In the genomic region with DNA sequence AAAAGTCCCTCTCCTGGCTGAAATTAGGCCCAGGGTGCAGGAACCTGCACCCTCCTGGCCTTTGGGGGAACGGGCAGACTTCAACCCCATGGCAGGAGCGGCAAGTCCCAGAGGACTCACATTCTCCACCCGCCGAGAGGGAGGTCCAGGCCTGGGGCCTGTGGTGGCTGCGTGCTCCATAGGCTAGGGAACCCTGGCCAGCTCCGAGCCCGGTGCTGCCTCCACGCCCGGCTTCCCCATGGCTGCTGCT, we compare ENCODE assay signal across 9 cellular contexts. TPM values are rescaled to one million over a fixed set of nuclear protein-coding genes. Genes with fewer than 3 reads are reported as not detected.
A peak's percentile ranks its signal among the peaks of the same experiment; 100 is the strongest.
DNase-seq lines count a peak whose midpoint lies in the region; ATAC-seq, FAIRE-seq and TF ChIP-seq lines count a peak whose summit lies in the region.
"Had no signal": no experiment of that assay in that cellular context is flagged by ENCODE, and none has a peak within 500 bp of the region (broad histone marks: within the 10 kb centered on the region; RNA-seq: fewer than 3 reads in every experiment).

No MANE protein-coding gene starts in this region.

- H3K9me3 ChIP-seq in CD4-positive, alpha-beta T cell (ENCODE audit: control insufficient read depth, low read length) = no peaks in the 10 kb centered on the region
- H3K9me3 ChIP-seq in HEK293 (ENCODE audit: control insufficient read depth, insufficient read depth, low read depth, low read length) = no peaks in the 10 kb centered on the region
- no peaks in the 10 kb centered on the region for H3K9me3 ChIP-seq in K562 (replicated peaks; ENCODE audit: control insufficient read depth, insufficient read depth, low read depth, low read length)
- H3K9me3 ChIP-seq in tibial artery = no peaks in the 10 kb centered on the region

- H3K4me3 Mint-ChIP-seq in CD4-positive, alpha-beta T cell = peak overlapping the region; percentile 76
- peak overlapping the region; percentile 72 for H3K4me3 Mint-ChIP-seq in nephron progenitor cell

- POLR2A ChIA-PET in CD4-positive, alpha-beta T cell (lab: Charles Lee) = interaction anchor here (0.9 to 5.0 kb wide), 5 partner anchors 10 to 81 kb away, joined by 3 to 30 read pairs (median 3); partner anchors contain the start of genes CHTF18, CIAO3, METRN and RPUSD1
- POLR2A ChIA-PET in HEK293 (lab: Yijun Ruan, JAX) (interaction anchor here (1.0 to 1.7 kb wide), 3 partner anchors 10 to 78 kb away, joined by 3 to 4 read pairs (median 4); partner anchors contain the start of gene JMJD8), K562 (lab: Yijun Ruan, JAX) (interaction anchor here (0.6 to 4.5 kb wide), 3 partner anchors 11 to 21 kb away, joined by 5 to 25 read pairs (median 6); partner anchors contain the start of gene METRN)

- H3K27me3 ChIP-seq in CD4-positive, alpha-beta T cell (ENCODE audit: control insufficient read depth, insufficient read depth, low read length) = no peaks in the 10 kb centered on the region
- H3K27me3 ChIP-seq in K562 (ENCODE audit: control insufficient read depth in 2 of 2, insufficient read depth in 2 of 2, low read length in 2 of 2) (no peaks in the 10 kb centered on the region), tibial artery (peaks cover 0 to 45% of the 10 kb centered on the region in 2 donors)

- no peaks in the 10 kb centered on the region for H3K9me3 Mint-ChIP-seq in CD4-positive, alpha-beta T cell
- H3K9me3 Mint-ChIP-seq in nephron progenitor cell = no peaks in the 10 kb centered on the region

- H3K4me3 ChIP-seq in HEK293 (ENCODE audit: low read depth, low read length) = no peak overlapping the region
- H3K4me3 ChIP-seq in K562 = no peak overlapping the region
- H3K4me3 ChIP-seq in tibial artery = no peak overlapping the region

- no peak for DNase-seq in CD4-positive, alpha-beta T cell
- DNase-seq in K562 (ENCODE audit: extremely low read depth in 1 of 4, low spot score in 3 of 4) (no peak), nephron progenitor cell (no peak), tibial artery (no peak), DMS 273 (lab: John Stamatoyannopoulos, UW; ENCODE audit: unreplicated experiment) (no peak), superior temporal gyrus (ENCODE audit: extremely low spot score) (no peak)
- DNase-seq: SW 1271 had no signal

- no peak for ATAC-seq in CD4-positive, alpha-beta T cell (ENCODE audit: poor library complexity)
- ATAC-seq in K562 = no peak
- no peak for ATAC-seq in GM21825 (IDR thresholded peaks at IDR 0.05; ENCODE audit: unreplicated experiment)

- CTCF ChIA-PET in CD4-positive, alpha-beta T cell (lab: Charles Lee) = no interaction called here
- CTCF ChIA-PET in HEK293 (lab: Yijun Ruan, JAX) (interaction anchor here (0.7 to 4.8 kb wide), 3 partner anchors 10 to 15 kb away, joined by 3 to 38 read pairs (median 3); partner anchors contain the start of genes CIAO3 and METRN), K562 (lab: Yijun Ruan, JAX; ENCODE audit: low intra/inter-chr PET ratio) (no interaction called here)

- H3K27ac Mint-ChIP-seq in CD4-positive, alpha-beta T cell = no peak overlapping the region
- H3K27ac Mint-ChIP-seq in nephron progenitor cell = no peak overlapping the region

- H2AFZ ChIP-seq in K562 (ENCODE audit: low read depth, low read length) = no peak overlapping the region

- no peak for TF ChIP-seq RAD21 in K562 (CRISPR knock-in tag; conservative IDR thresholded peaks at IDR 0.05 in 1 of 2, IDR thresholded peaks at IDR 0.05 in 1 of 2)

- peaks cover 48% of the 10 kb centered on the region for H3K79me2 ChIP-seq in K562 (ENCODE audit: control insufficient read depth, insufficient read depth, low read length)

- peak; percentile 51; the same call in 1 of the 2 replicates for TF ChIP-seq POLR2A in K562 (conservative IDR thresholded peaks at IDR 0.05)

- no peaks in the 10 kb centered on the region; the same call in 1 of the 2 replicates for H4K20me1 ChIP-seq in K562 (replicated peaks; ENCODE audit: control insufficient read depth, insufficient read depth, low read length)

- H3K4me2 ChIP-seq in K562 (ENCODE audit: insufficient read depth, low read length) = no peak overlapping the region

- TF ChIP-seq CTCF in CD4-positive, alpha-beta T cell (IDR thresholded peaks at IDR 0.05) = no peak
- TF ChIP-seq CTCF in HEK293 (tag by site-specific recombination; IDR thresholded peaks at IDR 0.05) = no peak
- no peak for TF ChIP-seq CTCF in K562 (IDR thresholded peaks at IDR 0.05 in 2 of 3, conservative IDR thresholded peaks at IDR 0.05 in 1 of 3; ENCODE audit: insufficient read depth in 2 of 3, low read depth in 1 of 3, low read length in 3 of 3)
- TF ChIP-seq CTCF in nephron progenitor cell (IDR thresholded peaks at IDR 0.05) = no peak
- no peak for TF ChIP-seq CTCF in tibial artery (IDR thresholded peaks at IDR 0.05)

- H3K36me3 ChIP-seq in HEK293 (ENCODE audit: control insufficient read depth in 2 of 2, insufficient read depth in 1 of 2, low read length in 2 of 2) (peaks cover 0 to 14% of the 10 kb centered on the region in 2 experiments; a peak in 1 of 3 replicates), K562 (ENCODE audit: control insufficient read depth, insufficient read depth, low read length) (peaks cover 32% of the 10 kb centered on the region; the same call in 1 of the 3 replicates), tibial artery (peaks cover 0 to 19% (median 0%) of the 10 kb centered on the region in 3 donors)

- no peak for FAIRE-seq in K562 (lab: Jason Lieb, UNC)

- in situ Hi-C loops in K562 (cut with MboI) = no loop called here

- no peaks in the 10 kb centered on the region for H3K4me1 Mint-ChIP-seq in CD4-positive, alpha-beta T cell (ENCODE audit: low read depth)
- H3K4me1 Mint-ChIP-seq in nephron progenitor cell = no peaks in the 10 kb centered on the region

- WGBS in K562 (ENCODE audit: insufficient coverage, low coverage, missing lambda C conversion rate) = 79% methylated on average over 6 of the region's 9 CpGs

- H3K36me3 Mint-ChIP-seq in CD4-positive, alpha-beta T cell (ENCODE audit: low read depth) = no peaks in the 10 kb centered on the region
- no peaks in the 10 kb centered on the region for H3K36me3 Mint-ChIP-seq in nephron progenitor cell (ENCODE audit: low read depth)

- peak overlapping the region in 1 of 2 experiments; percentile 84; a peak in 1 of 4 replicates for H3K9ac ChIP-seq in K562 (ENCODE audit: insufficient read depth in 1 of 2, low read depth in 2 of 2, low read length in 2 of 2)

- intact Hi-C loops in CD4-positive, alpha-beta T cell (cut with DNase I, micrococcal nuclease) = no loop called here
- intact Hi-C loops in K562 (cut with micrococcal nuclease) (no loop called here), tibial artery (cut with DNase I; ENCODE audit: low total_unique reads) (no loop called here)

- H3K9me1 ChIP-seq in K562 (ENCODE audit: control insufficient read depth, insufficient read depth, low read length) = no peaks in the 10 kb centered on the region

- no TSS peak for BruUV-seq in K562 (replicated peaks; lab: Mats Ljungman, UMichigan)

- H3K27me3 Mint-ChIP-seq in CD4-positive, alpha-beta T cell = no peaks in the 10 kb centered on the region
- peaks cover 12% of the 10 kb centered on the region for H3K27me3 Mint-ChIP-seq in nephron progenitor cell (ENCODE audit: low read depth, poor library complexity)

- no peak overlapping the region for H3K27ac ChIP-seq in CD4-positive, alpha-beta T cell (ENCODE audit: low read depth, low read length)
- H3K27ac ChIP-seq in HEK293 (ENCODE audit: extremely low read depth, low read depth, low read length) = no peak overlapping the region
- no peak overlapping the region for H3K27ac ChIP-seq in K562 (ENCODE audit: extremely low read depth, low read depth, low read length)
- H3K27ac ChIP-seq in tibial artery = no peak overlapping the region

- peaks cover 7% of the 10 kb centered on the region; the same call in 1 of the 2 replicates for H3K4me1 ChIP-seq in HEK293 (ENCODE audit: control insufficient read depth, insufficient read depth, low read length)
- H3K4me1 ChIP-seq in K562 (replicated peaks in 1 of 2; ENCODE audit: control insufficient read depth in 2 of 2, insufficient read depth in 2 of 2, low read length in 2 of 2) = peaks cover 15 to 97% of the 10 kb centered on the region in 2 experiments
- peaks cover 0 to 45% (median 38%) of the 10 kb centered on the region in 4 donors for H3K4me1 ChIP-seq in tibial artery

- TF ChIP-seq EP300 in K562 (IDR thresholded peaks at IDR 0.05; ENCODE audit: low read length) = no peak

RNA-seq across cellular contexts. Expression of gene CCDC78, which starts 0.1 kb away (rescaled TPM):
- total RNA-seq in CD4-positive, alpha-beta T cell = 1 to 10 TPM; 1.2 to 2.7 TPM
- total RNA-seq in K562 (2011; cell fraction: chromatin; rRNA removed; ENCODE audit: low replicate concordance) = 12.8 and 51.1 TPM in 2 replicates
- total RNA-seq in K562 (2011; cell fraction: nucleolus; rRNA removed) = 36.0 and 37.1 TPM in 2 replicates
- total RNA-seq in K562 (2011; cell fraction: nucleoplasm; rRNA removed) = 14.0 and 15.0 TPM in 2 replicates
- total RNA-seq in K562 (2014; rRNA removed) = 5.7 and 10.6 TPM in 2 replicates
- total RNA-seq in K562 (2014; rRNA removed; fragmentation: Illumina TruSeq; extraction: Trizol) = 0.57 and 0.76 TPM in 2 replicates
- total RNA-seq in K562 (2015; rRNA removed; fragmentation: Illumina TruSeq; extraction: Trizol) = 2.9 and 3.1 TPM in 2 replicates
- 13.4 and 14.4 TPM in 2 replicates for total RNA-seq in K562 (2021)
- polyA plus RNA-seq in K562 (2011; rRNA removed) = 3.0 and 5.9 TPM in 2 replicates
- polyA plus RNA-seq in K562 (2011; cell fraction: cytosol; rRNA removed) = 2.5 and 5.1 TPM in 2 replicates
- 66.9 and 107 TPM in 2 replicates for polyA plus RNA-seq in K562 (2011; cell fraction: nucleus; rRNA removed)
- 6.2 and 9.5 TPM in 2 replicates for polyA plus RNA-seq in K562 (2012)
- polyA plus RNA-seq in K562 (2014; fragmentation: Illumina TruSeq; extraction: Trizol) = 2.6 and 2.8 TPM in 2 replicates
- under 1 TPM; 0.24 to 0.29 TPM for polyA plus RNA-seq in K562 (2014; fragmentation: Nextera tagmentation; extraction: Ambion mirVana)
- polyA plus RNA-seq in K562 (2014; rRNA removed) = 17.7 and 20.6 TPM in 2 replicates
- polyA minus RNA-seq in K562 (2011; rRNA and poly(A)+ RNA removed) = 0.39 TPM in 2 replicates
- polyA minus RNA-seq in K562 (2011; cell fraction: cytosol; rRNA and poly(A)+ RNA removed) = not detected in 2 replicates
- 8.8 and 8.9 TPM in 2 replicates for polyA minus RNA-seq in K562 (2011; cell fraction: nucleus; rRNA and poly(A)+ RNA removed)

RNA-seq across cellular contexts. Expression of gene HAGHL, which starts 0.8 kb away (rescaled TPM):
- 1 to 10 TPM; 7.1 to 9.2 TPM for total RNA-seq in CD4-positive, alpha-beta T cell
- total RNA-seq in K562 (2011; cell fraction: chromatin; rRNA removed; ENCODE audit: low replicate concordance) = 38.5 and 167 TPM in 2 replicates
- 219 TPM in 2 replicates for total RNA-seq in K562 (2011; cell fraction: nucleolus; rRNA removed)
- 62.9 and 89.5 TPM in 2 replicates for total RNA-seq in K562 (2011; cell fraction: nucleoplasm; rRNA removed)
- total RNA-seq in K562 (2014; rRNA removed) = 58.2 and 59.0 TPM in 2 replicates
- 3.2 and 8.2 TPM in 2 replicates for total RNA-seq in K562 (2014; rRNA removed; fragmentation: Illumina TruSeq; extraction: Trizol)
- total RNA-seq in K562 (2015; rRNA removed; fragmentation: Illumina TruSeq; extraction: Trizol) = 20.7 and 22.1 TPM in 2 replicates
- 71.7 and 83.2 TPM in 2 replicates for total RNA-seq in K562 (2021)
- 27.0 and 41.6 TPM in 2 replicates for polyA plus RNA-seq in K562 (2011; rRNA removed)
- 47.2 and 104 TPM in 2 replicates for polyA plus RNA-seq in K562 (2011; cell fraction: cytosol; rRNA removed)
- polyA plus RNA-seq in K562 (2011; cell fraction: nucleus; rRNA removed) = 438 and 737 TPM in 2 replicates
- 30.6 and 41.2 TPM in 2 replicates for polyA plus RNA-seq in K562 (2012)
- polyA plus RNA-seq in K562 (2014; fragmentation: Illumina TruSeq; extraction: Trizol) = 7.2 and 13.6 TPM in 2 replicates
- polyA plus RNA-seq in K562 (2014; fragmentation: Nextera tagmentation; extraction: Ambion mirVana) = under 1 TPM; 0.31 to 0.48 TPM
- polyA plus RNA-seq in K562 (2014; rRNA removed) = 69.8 and 83.4 TPM in 2 replicates
- polyA minus RNA-seq in K562 (2011; rRNA and poly(A)+ RNA removed) = 1.2 and 3.7 TPM in 2 replicates
- polyA minus RNA-seq in K562 (2011; cell fraction: cytosol; rRNA and poly(A)+ RNA removed) = 12.6 and 13.3 TPM in 2 replicates
- polyA minus RNA-seq in K562 (2011; cell fraction: nucleus; rRNA and poly(A)+ RNA removed) = 37.4 and 41.3 TPM in 2 replicates

RNA-seq across cellular contexts. Expression of gene ANTKMT, which starts 5.2 kb away (rescaled TPM):
- 1 to 10 TPM; 8.1 TPM for total RNA-seq in CD4-positive, alpha-beta T cell
- total RNA-seq in K562 (2011; cell fraction: chromatin; rRNA removed; ENCODE audit: low replicate concordance) = 7.6 and 54.6 TPM in 2 replicates
- 105 and 120 TPM in 2 replicates for total RNA-seq in K562 (2011; cell fraction: nucleolus; rRNA removed)
- 30.9 and 33.4 TPM in 2 replicates for total RNA-seq in K562 (2011; cell fraction: nucleoplasm; rRNA removed)
- 170 and 221 TPM in 2 replicates for total RNA-seq in K562 (2014; rRNA removed)
- total RNA-seq in K562 (2014; rRNA removed; fragmentation: Illumina TruSeq; extraction: Trizol) = 2.3 and 4.3 TPM in 2 replicates
- total RNA-seq in K562 (2015; rRNA removed; fragmentation: Illumina TruSeq; extraction: Trizol) = 39.9 and 47.1 TPM in 2 replicates
- total RNA-seq in K562 (2021) = 217 and 240 TPM in 2 replicates
- 19.1 and 26.3 TPM in 2 replicates for polyA plus RNA-seq in K562 (2011; rRNA removed)
- 53.5 and 239 TPM in 2 replicates for polyA plus RNA-seq in K562 (2011; cell fraction: cytosol; rRNA removed)
- polyA plus RNA-seq in K562 (2011; cell fraction: nucleus; rRNA removed) = 99.3 and 186 TPM in 2 replicates
- polyA plus RNA-seq in K562 (2012) = 31.0 and 45.4 TPM in 2 replicates
- 2.8 and 9.0 TPM in 2 replicates for polyA plus RNA-seq in K562 (2014; fragmentation: Illumina TruSeq; extraction: Trizol)
- 1 to 10 TPM in 1 of 2 experiments, under 1 TPM in 1; 0.58 to 2.1 TPM for polyA plus RNA-seq in K562 (2014; fragmentation: Nextera tagmentation; extraction: Ambion mirVana)
- polyA plus RNA-seq in K562 (2014; rRNA removed) = 158 and 161 TPM in 2 replicates
- 0.42 and 0.48 TPM in 2 replicates for polyA minus RNA-seq in K562 (2011; rRNA and poly(A)+ RNA removed)
- polyA minus RNA-seq in K562 (2011; cell fraction: cytosol; rRNA and poly(A)+ RNA removed) = 17.5 and 22.8 TPM in 2 replicates
- polyA minus RNA-seq in K562 (2011; cell fraction: nucleus; rRNA and poly(A)+ RNA removed) = 37.1 and 45.1 TPM in 2 replicates

RNA-seq across cellular contexts. Expression of gene METRN, which starts 11.2 kb away (rescaled TPM):
- 1 to 10 TPM; 2.6 to 3.2 TPM for total RNA-seq in CD4-positive, alpha-beta T cell
- total RNA-seq in K562 (2011; cell fraction: chromatin; rRNA removed; ENCODE audit: low replicate concordance) = 7.3 and 31.7 TPM in 2 replicates
- 28.0 and 30.0 TPM in 2 replicates for total RNA-seq in K562 (2011; cell fraction: nucleolus; rRNA removed)
- total RNA-seq in K562 (2011; cell fraction: nucleoplasm; rRNA removed) = 19.2 and 20.2 TPM in 2 replicates
- 89.8 and 111 TPM in 2 replicates for total RNA-seq in K562 (2014; rRNA removed)
- total RNA-seq in K562 (2014; rRNA removed; fragmentation: Illumina TruSeq; extraction: Trizol) = 1.0 and 2.0 TPM in 2 replicates
- total RNA-seq in K562 (2015; rRNA removed; fragmentation: Illumina TruSeq; extraction: Trizol) = 17.7 and 23.9 TPM in 2 replicates
- 73.5 and 79.2 TPM in 2 replicates for total RNA-seq in K562 (2021)
- polyA plus RNA-seq in K562 (2011; rRNA removed) = 15.4 and 33.4 TPM in 2 replicates
- polyA plus RNA-seq in K562 (2011; cell fraction: cytosol; rRNA removed) = 34.9 and 189 TPM in 2 replicates
- 44.8 and 72.6 TPM in 2 replicates for polyA plus RNA-seq in K562 (2011; cell fraction: nucleus; rRNA removed)
- polyA plus RNA-seq in K562 (2012) = 21.7 and 27.0 TPM in 2 replicates
- 3.0 and 8.7 TPM in 2 replicates for polyA plus RNA-seq in K562 (2014; fragmentation: Illumina TruSeq; extraction: Trizol)
- 1 to 10 TPM in 1 of 2 experiments, under 1 TPM in 1; 0.20 to 1.2 TPM for polyA plus RNA-seq in K562 (2014; fragmentation: Nextera tagmentation; extraction: Ambion mirVana)
- polyA plus RNA-seq in K562 (2014; rRNA removed) = 73.3 and 90.1 TPM in 2 replicates
- polyA minus RNA-seq in K562 (2011; rRNA and poly(A)+ RNA removed) = 1.9 and 2.5 TPM in 2 replicates
- polyA minus RNA-seq in K562 (2011; cell fraction: cytosol; rRNA and poly(A)+ RNA removed) = 13.1 and 17.0 TPM in 2 replicates
- polyA minus RNA-seq in K562 (2011; cell fraction: nucleus; rRNA and poly(A)+ RNA removed) = 14.6 and 14.7 TPM in 2 replicates

RNA-seq across cellular contexts. Expression of gene CIAO3, which starts 14.7 kb away (rescaled TPM):
- 10 to 100 TPM; 33.3 to 38.2 TPM for total RNA-seq in CD4-positive, alpha-beta T cell
- 110 and 324 TPM in 2 replicates for total RNA-seq in K562 (2011; cell fraction: chromatin; rRNA removed; ENCODE audit: low replicate concordance)
- total RNA-seq in K562 (2011; cell fraction: nucleolus; rRNA removed) = 238 and 279 TPM in 2 replicates
- total RNA-seq in K562 (2011; cell fraction: nucleoplasm; rRNA removed) = 145 and 170 TPM in 2 replicates
- total RNA-seq in K562 (2014; rRNA removed) = 35.6 and 48.2 TPM in 2 replicates
- total RNA-seq in K562 (2014; rRNA removed; fragmentation: Illumina TruSeq; extraction: Trizol) = 7.3 and 7.9 TPM in 2 replicates
- total RNA-seq in K562 (2015; rRNA removed; fragmentation: Illumina TruSeq; extraction: Trizol) = 18.6 and 20.5 TPM in 2 replicates
- 30.7 and 30.9 TPM in 2 replicates for total RNA-seq in K562 (2021)
- polyA plus RNA-seq in K562 (2011; rRNA removed) = 18.5 and 30.5 TPM in 2 replicates
- 24.1 and 25.8 TPM in 2 replicates for polyA plus RNA-seq in K562 (2011; cell fraction: cytosol; rRNA removed)
- polyA plus RNA-seq in K562 (2011; cell fraction: nucleus; rRNA removed) = 101 and 104 TPM in 2 replicates
- 22.4 and 34.2 TPM in 2 replicates for polyA plus RNA-seq in K562 (2012)
- 17.1 and 18.7 TPM in 2 replicates for polyA plus RNA-seq in K562 (2014; fragmentation: Illumina TruSeq; extraction: Trizol)
- polyA plus RNA-seq in K562 (2014; fragmentation: Nextera tagmentation; extraction: Ambion mirVana) = 1 to 10 TPM; 2.2 to 2.4 TPM
- 31.0 and 38.2 TPM in 2 replicates for polyA plus RNA-seq in K562 (2014; rRNA removed)
- polyA minus RNA-seq in K562 (2011; rRNA and poly(A)+ RNA removed) = 13.5 and 15.4 TPM in 2 replicates
- 9.9 and 14.8 TPM in 2 replicates for polyA minus RNA-seq in K562 (2011; cell fraction: cytosol; rRNA and poly(A)+ RNA removed)
- 52.0 and 78.0 TPM in 2 replicates for polyA minus RNA-seq in K562 (2011; cell fraction: nucleus; rRNA and poly(A)+ RNA removed)
